ENCODE assay signal across 17 cellular contexts in genomic region chr4:120055795-120056194, GRCh38.
"Had no signal": no experiment of that assay in that cellular context is flagged by ENCODE, and none has a peak within 500 bp of the region (broad histone marks: within the 10 kb centered on the region; RNA-seq: fewer than 3 reads in every experiment).

No MANE protein-coding gene starts in this region.

- H3K27ac Mint-ChIP-seq: activated CD4-positive, alpha-beta memory T cell treated with anti-CD3 and anti-CD28 coated beads for 36 hours; activated CD4-positive, alpha-beta T cell treated with anti-CD3 and anti-CD28 coated beads for 36 hours; activated CD8-positive, alpha-beta memory T cell treated with anti-CD3 and anti-CD28 coated beads, Interleukin-2, amount 10 ng/mL, durations not matched to agents 7 days and 5 days; activated naive CD8-positive, alpha-beta T cell treated with anti-CD3 and anti-CD28 coated beads, Interleukin-2, amount 10 ng/mL, durations not matched to agents 7 days and 5 days; endodermal cell; naive thymus-derived CD8-positive, alpha-beta T cell; stimulated activated naive B cell treated with anti-CD40 and anti-IgM and Interleukin-4, amounts not matched to agents 10 μg/mL and 1 μg/mL and 100 μg/mL, for 72 hours had no signal

- DNase-seq: activated CD4-positive, alpha-beta memory T cell treated with anti-CD3 and anti-CD28 coated beads for 36 hours; activated CD4-positive, alpha-beta T cell treated with anti-CD3 and anti-CD28 coated beads for 36 hours; activated CD8-positive, alpha-beta memory T cell treated with anti-CD3 and anti-CD28 coated beads, Interleukin-2, amount 10 ng/mL, durations not matched to agents 7 days and 5 days; activated naive CD4-positive, alpha-beta T cell; activated naive CD8-positive, alpha-beta T cell treated with anti-CD3 and anti-CD28 coated beads, Interleukin-2, amount 10 ng/mL, durations not matched to agents 7 days and 5 days; amygdala; body of pancreas; caudate nucleus; endodermal cell; heart left ventricle; left ventricle myocardium inferior; mammary epithelial cell; naive thymus-derived CD8-positive, alpha-beta T cell; stimulated activated CD4-positive, alpha-beta T cell treated with anti-CD3 and anti-CD28 coated beads, Interleukin-4, amount 100 ng/mL, for 4 hours; stimulated activated naive B cell treated with anti-CD40 and anti-IgM and Interleukin-4, amounts not matched to agents 10 μg/mL and 1 μg/mL and 100 μg/mL, for 72 hours had no signal

- H3K27me3 Mint-ChIP-seq: activated CD4-positive, alpha-beta memory T cell treated with anti-CD3 and anti-CD28 coated beads for 36 hours; activated CD4-positive, alpha-beta T cell treated with anti-CD3 and anti-CD28 coated beads for 36 hours; activated CD8-positive, alpha-beta memory T cell treated with anti-CD3 and anti-CD28 coated beads, Interleukin-2, amount 10 ng/mL, durations not matched to agents 7 days and 5 days; activated naive CD8-positive, alpha-beta T cell treated with anti-CD3 and anti-CD28 coated beads, Interleukin-2, amount 10 ng/mL, durations not matched to agents 7 days and 5 days; naive thymus-derived CD8-positive, alpha-beta T cell; stimulated activated naive B cell treated with anti-CD40 and anti-IgM and Interleukin-4, amounts not matched to agents 10 μg/mL and 1 μg/mL and 100 μg/mL, for 72 hours had no signal

- H3K4me3 ChIP-seq: body of pancreas, heart left ventricle, left ventricle myocardium inferior had no signal

- H3K9me3 ChIP-seq: body of pancreas, heart left ventricle, left ventricle myocardium inferior had no signal

- H3K4me1 ChIP-seq: body of pancreas, parathyroid adenoma had no signal

- H3K9me3 Mint-ChIP-seq: activated CD4-positive, alpha-beta memory T cell treated with anti-CD3 and anti-CD28 coated beads for 36 hours; activated naive CD8-positive, alpha-beta T cell treated with anti-CD3 and anti-CD28 coated beads, Interleukin-2, amount 10 ng/mL, durations not matched to agents 7 days and 5 days; endodermal cell; naive thymus-derived CD8-positive, alpha-beta T cell; stimulated activated naive B cell treated with anti-CD40 and anti-IgM and Interleukin-4, amounts not matched to agents 10 μg/mL and 1 μg/mL and 100 μg/mL, for 72 hours had no signal

- H3K36me3 ChIP-seq: left ventricle myocardium inferior had no signal

- H2AFZ ChIP-seq: parathyroid adenoma had no signal

- H3K27me3 ChIP-seq: body of pancreas, heart left ventricle had no signal

- H3K4me1 Mint-ChIP-seq: activated CD4-positive, alpha-beta T cell treated with anti-CD3 and anti-CD28 coated beads for 36 hours; endodermal cell had no signal

- H3K27ac ChIP-seq: body of pancreas, heart left ventricle, left ventricle myocardium inferior, parathyroid adenoma had no signal

- H3K9ac ChIP-seq: parathyroid adenoma had no signal

- ATAC-seq: activated CD4-positive, alpha-beta T cell treated with anti-CD3 and anti-CD28 coated beads for 36 hours; activated CD8-positive, alpha-beta memory T cell treated with anti-CD3 and anti-CD28 coated beads, Interleukin-2, amount 10 ng/mL, durations not matched to agents 7 days and 5 days; heart left ventricle; naive thymus-derived CD8-positive, alpha-beta T cell; sciatic nerve; stimulated activated naive B cell treated with anti-CD40 and anti-IgM and Interleukin-4, amounts not matched to agents 10 μg/mL and 1 μg/mL and 100 μg/mL, for 72 hours had no signal

- H3K4me3 Mint-ChIP-seq: activated CD4-positive, alpha-beta memory T cell treated with anti-CD3 and anti-CD28 coated beads for 36 hours; activated CD4-positive, alpha-beta T cell treated with anti-CD3 and anti-CD28 coated beads for 36 hours; activated CD8-positive, alpha-beta memory T cell treated with anti-CD3 and anti-CD28 coated beads, Interleukin-2, amount 10 ng/mL, durations not matched to agents 7 days and 5 days; activated naive CD8-positive, alpha-beta T cell treated with anti-CD3 and anti-CD28 coated beads, Interleukin-2, amount 10 ng/mL, durations not matched to agents 7 days and 5 days; endodermal cell; naive thymus-derived CD8-positive, alpha-beta T cell; stimulated activated naive B cell treated with anti-CD40 and anti-IgM and Interleukin-4, amounts not matched to agents 10 μg/mL and 1 μg/mL and 100 μg/mL, for 72 hours had no signal
